In genomic region chr14:51472881-51473280, GRCh38 we compare ENCODE assay signal across 16 cellular contexts.
DNase-seq lines count a peak whose midpoint lies in the region; ATAC-seq and TF ChIP-seq lines count a peak whose summit lies in the region.
"Had no signal": no experiment of that assay in that cellular context is flagged by ENCODE, and none has a peak within 500 bp of the region (broad histone marks: within the 10 kb centered on the region; RNA-seq: fewer than 3 reads in every experiment).

No MANE protein-coding gene starts in this region.

- ATAC-seq in GM18519 (IDR thresholded peaks at IDR 0.05; ENCODE audit: low FRiP score, unreplicated experiment) (no peak), natural killer cell (no peak)

- no peak overlapping the region for H3K27ac Mint-ChIP-seq in activated T-cell treated with anti-CD3 and anti-CD28 coated beads, Interleukin-2, amount 50 U/mL, for 24 hours
- no peak overlapping the region for H3K27ac Mint-ChIP-seq in natural killer cell
- H3K27ac Mint-ChIP-seq: activated naive CD4-positive, alpha-beta T cell treated with anti-CD3 and anti-CD28 coated beads, Interleukin-2, amount 50 U/mL, for 24 hours; CD4-positive, alpha-beta memory T cell had no signal

- peaks cover 23% of the 10 kb centered on the region for H3K27me3 Mint-ChIP-seq in activated T-cell treated with anti-CD3 and anti-CD28 coated beads, Interleukin-2, amount 50 U/mL, for 24 hours
- H3K27me3 Mint-ChIP-seq in natural killer cell (ENCODE audit: low read depth in 2 of 2), result peaks cover 12 to 43% of the 10 kb centered on the region in 2 donors

- H3K9me3 Mint-ChIP-seq in activated T-cell treated with anti-CD3 and anti-CD28 coated beads, Interleukin-2, amount 50 U/mL, for 24 hours, result no peaks in the 10 kb centered on the region
- no peaks in the 10 kb centered on the region for H3K9me3 Mint-ChIP-seq in natural killer cell

- DNase-seq in DMS153 treated with DMSO at 0.1 percent for 48 hours (lab: John Stamatoyannopoulos, UW; ENCODE audit: unreplicated experiment), result peak; percentile 10
- no peak for DNase-seq in DMS153 (lab: John Stamatoyannopoulos, UW)
- peak; percentile 71 for DNase-seq in NCI-H524 treated with DMSO at 0.1 percent for 48 hours (lab: John Stamatoyannopoulos, UW)
- DNase-seq in activated T-cell treated with anti-CD3 and anti-CD28 coated beads, Interleukin-2, amount 50 U/mL, for 24 hours, result no peak
- DNase-seq in natural killer cell, result no peak
- DNase-seq: activated CD4-positive, CD25-positive, alpha-beta regulatory T cell treated with anti-CD3 and anti-CD28 coated beads, Interleukin-2, amount 50 U/mL, for 72 hours; caudate nucleus; CD4-positive, alpha-beta memory T cell; NCI-H2107; stimulated activated naive CD4-positive, alpha-beta T cell treated with Interleukin-2 at 50 U/mL for 16 hours had no signal

- H3K9me3 ChIP-seq in esophagus (ENCODE audit: control insufficient read depth in 2 of 2, insufficient read depth in 1 of 2, low read depth in 1 of 2, low read length in 1 of 2), result no peaks in the 10 kb centered on the region
- H3K9me3 ChIP-seq: HAP-1 had no signal

- H3K4me3 ChIP-seq in esophagus (ENCODE audit: low read depth in 1 of 2, low read length in 2 of 2) (no peak overlapping the region), skin epidermis (no peak overlapping the region)
- H3K4me3 ChIP-seq: HAP-1 had no signal

- H3K4me1 ChIP-seq in esophagus (ENCODE audit: control insufficient read depth in 2 of 2, insufficient read depth in 2 of 2, low read length in 1 of 2), result peaks cover 0 to 3% of the 10 kb centered on the region in 2 donors

- no peak for TF ChIP-seq CTCF in natural killer cell (IDR thresholded peaks at IDR 0.05)

- no peaks in the 10 kb centered on the region for H3K27me3 ChIP-seq in esophagus (ENCODE audit: control insufficient read depth in 1 of 2, insufficient read depth in 2 of 2, low read length in 2 of 2)

- intact Hi-C loops in natural killer cell (cut with micrococcal nuclease), result no loop called here

- WGBS in esophagus, 2 donors, result 21 to 23% methylated on average over 2 of the region's 2 CpGs

- no peaks in the 10 kb centered on the region for H3K36me3 ChIP-seq in esophagus (ENCODE audit: control insufficient read depth in 2 of 2, insufficient read depth in 2 of 2, low read length in 1 of 2)
- H3K36me3 ChIP-seq: HAP-1 had no signal

- no peaks in the 10 kb centered on the region for H3K4me1 Mint-ChIP-seq in activated T-cell treated with anti-CD3 and anti-CD28 coated beads, Interleukin-2, amount 50 U/mL, for 24 hours (ENCODE audit: low read depth)
- H3K4me1 Mint-ChIP-seq in natural killer cell, result no peaks in the 10 kb centered on the region
- H3K4me1 Mint-ChIP-seq: activated naive CD4-positive, alpha-beta T cell treated with anti-CD3 and anti-CD28 coated beads, Interleukin-2, amount 50 U/mL, for 24 hours; CD4-positive, alpha-beta memory T cell had no signal

- no peak overlapping the region for H3K4me3 Mint-ChIP-seq in activated T-cell treated with anti-CD3 and anti-CD28 coated beads, Interleukin-2, amount 50 U/mL, for 24 hours
- no peak overlapping the region for H3K4me3 Mint-ChIP-seq in natural killer cell
- H3K4me3 Mint-ChIP-seq: activated naive CD4-positive, alpha-beta T cell treated with anti-CD3 and anti-CD28 coated beads, Interleukin-2, amount 50 U/mL, for 24 hours; CD4-positive, alpha-beta memory T cell had no signal

- H3K36me3 Mint-ChIP-seq in activated T-cell treated with anti-CD3 and anti-CD28 coated beads, Interleukin-2, amount 50 U/mL, for 24 hours (ENCODE audit: low read depth), result no peaks in the 10 kb centered on the region
- H3K36me3 Mint-ChIP-seq in natural killer cell, result no peaks in the 10 kb centered on the region
- H3K36me3 Mint-ChIP-seq: activated naive CD4-positive, alpha-beta T cell treated with anti-CD3 and anti-CD28 coated beads, Interleukin-2, amount 50 U/mL, for 24 hours; CD4-positive, alpha-beta memory T cell had no signal

- H3K27ac ChIP-seq in esophagus (ENCODE audit: low read depth in 2 of 2, low read length in 1 of 2) (peak overlapping the region; percentile 96 to 98), skin epidermis (peak overlapping the region in 17 of 21 experiments; percentile 9 to 83 (median 64))
- H3K27ac ChIP-seq: 22Rv1 had no signal

Comparison
In these comparisons a context has a peak if more than half of its experiments do, and no peak if none do; other contexts are left out.
1. DNase-seq: peak in DMS153 treated with DMSO at 0.1 percent for 48 hours (single experiment) and NCI-H524 treated with DMSO at 0.1 percent for 48 hours (single experiment); none in DMS153 (single experiment), activated T-cell treated with anti-CD3 and anti-CD28 coated beads, Interleukin-2, amount 50 U/mL, for 24 hours (single experiment) and natural killer cell (single experiment).